18 cellular contexts compared by ENCODE assay signal in genomic region chr9:114375386-114375785, GRCh38. TPM values are rescaled to one million over a fixed set of nuclear protein-coding genes. Genes with fewer than 3 reads are reported as not detected.
DNase-seq lines count a peak whose midpoint lies in the region; ATAC-seq, FAIRE-seq and TF ChIP-seq lines count a peak whose summit lies in the region.
"Had no signal": no experiment of that assay in that cellular context is flagged by ENCODE, and none has a peak within 500 bp of the region (broad histone marks: within the 10 kb centered on the region; RNA-seq: fewer than 3 reads in every experiment).

No MANE protein-coding gene starts in this region.

- DNase-seq in activated naive CD4-positive, alpha-beta T cell treated with Interleukin-2 at 50 U/mL for 16 hours = no peak
- DNase-seq in T-helper 17 cell (no peak), H1 (ENCODE audit: low read depth in 1 of 2, low spot score in 2 of 2) (no peak), gastrocnemius medialis (no peak), nucleus accumbens (lab: John Stamatoyannopoulos, UW) (no peak)
- DNase-seq: cerebellar nuclear complex, foreskin fibroblast, left ventricle myocardium superior, NCI-H1105 had no signal

- no peak for ATAC-seq in T-helper 17 cell
- ATAC-seq in HG02642 (IDR thresholded peaks at IDR 0.05; ENCODE audit: poor library complexity, unreplicated experiment) = no peak
- no peak for ATAC-seq in gastrocnemius medialis
- ATAC-seq in GM18520 (IDR thresholded peaks at IDR 0.05; ENCODE audit: unreplicated experiment) = no peak
- ATAC-seq: left ventricle myocardium superior, Right ventricle myocardium inferior had no signal

- H3K4me1 ChIP-seq in H1 (replicated peaks in 1 of 4; ENCODE audit: control insufficient read depth in 3 of 4, insufficient read depth in 4 of 4, low read length in 3 of 4) (peaks cover 5 to 20% (median 11%) of the 10 kb centered on the region in 4 experiments), gastrocnemius medialis (peaks cover 0 to 5% of the 10 kb centered on the region in 2 donors)
- H3K4me1 ChIP-seq: prostate gland had no signal

- no peak overlapping the region for H3K4ac ChIP-seq in H1 (replicated peaks; ENCODE audit: insufficient read length, low read depth, low read length)

- H3K9ac ChIP-seq in H1 (replicated peaks in 1 of 4; ENCODE audit: extremely low read depth in 1 of 4, low read depth in 3 of 4, low read length in 3 of 4) = no peak overlapping the region

- H3K27me3 Mint-ChIP-seq in activated naive CD4-positive, alpha-beta T cell treated with anti-CD3 and anti-CD28 coated beads, Interleukin-2, amount 50 U/mL, for 24 hours = no peaks in the 10 kb centered on the region
- no peaks in the 10 kb centered on the region for H3K27me3 Mint-ChIP-seq in T-helper 17 cell

- H3K9me3 ChIP-seq in T-helper 17 cell (ENCODE audit: control insufficient read depth, low read length, poor library complexity, severe bottlenecking) (no peaks in the 10 kb centered on the region), H1 (ENCODE audit: insufficient read depth in 2 of 2, low read depth in 1 of 2, low read length in 1 of 2) (no peaks in the 10 kb centered on the region), gastrocnemius medialis (no peaks in the 10 kb centered on the region)
- H3K9me3 ChIP-seq: prostate gland, vagina had no signal

- no peak overlapping the region for H3K56ac ChIP-seq in H1 (replicated peaks; ENCODE audit: insufficient read length, low read depth, low read length)

- H3K27ac ChIP-seq in H1 (ENCODE audit: low read depth, low read length) = no peak overlapping the region
- no peak overlapping the region for H3K27ac ChIP-seq in gastrocnemius medialis
- H3K27ac ChIP-seq: prostate gland had no signal

- H4K5ac ChIP-seq in H1 (ENCODE audit: insufficient read length, low read depth, low read length) = no peak overlapping the region

- TF ChIP-seq POLR2A in H1 (IDR thresholded peaks at IDR 0.05; ENCODE audit: control extremely low read depth in 1 of 2, low read depth in 2 of 2, low read length in 2 of 2) (no peak), gastrocnemius medialis (IDR thresholded peaks at IDR 0.05) (no peak)

- H4K8ac ChIP-seq in H1 (ENCODE audit: extremely low read depth, insufficient read depth, low read length) = no peak overlapping the region

- H3K4me3 ChIP-seq in H1 (ENCODE audit: extremely low read depth in 1 of 4, insufficient read depth in 2 of 4, low read depth in 3 of 4, low read length in 4 of 4) (no peak overlapping the region), gastrocnemius medialis (no peak overlapping the region)
- H3K4me3 ChIP-seq: prostate gland, vagina had no signal

- H2BK12ac ChIP-seq in H1 (ENCODE audit: low read depth, low read length) = 0 out of 2 replicates have a peak overlapping the region, but pooled peaks have one; percentile 68

- H4K91ac ChIP-seq in H1 (replicated peaks; ENCODE audit: insufficient read length, low read length) = peak overlapping the region; percentile 32

- no peak for TF ChIP-seq EP300 in H1 (IDR thresholded peaks at IDR 0.05; ENCODE audit: borderline replicate concordance in 1 of 2, low read depth in 2 of 2, low read length in 2 of 2)

- TF ChIP-seq CTCF in H1 (IDR thresholded peaks at IDR 0.05; ENCODE audit: control extremely low read depth in 1 of 3, insufficient read depth in 1 of 3, low read depth in 1 of 3, low read length in 3 of 3) = no peak
- TF ChIP-seq CTCF in gastrocnemius medialis (IDR thresholded peaks at IDR 0.05 in 4 of 5, conservative IDR thresholded peaks at IDR 0.05 in 1 of 5) = no peak

- H3K36me3 ChIP-seq in H1 (ENCODE audit: control insufficient read depth in 2 of 4, insufficient read depth in 4 of 4, low read length in 3 of 4) = peaks cover 2 to 19% (median 4%) of the 10 kb centered on the region in 4 experiments; a peak in 4 of 8 replicates
- H3K36me3 ChIP-seq in gastrocnemius medialis = no peaks in the 10 kb centered on the region

- no peak overlapping the region for H3K18ac ChIP-seq in H1 (ENCODE audit: extremely low read depth, low read length)

- intact Hi-C loops in gastrocnemius medialis (cut with DNase I; ENCODE audit: low total_unique reads) = no loop called here

- H3K27me3 ChIP-seq in H1 (replicated peaks in 1 of 4; ENCODE audit: control insufficient read depth in 3 of 4, extremely low read depth in 1 of 4, insufficient read depth in 3 of 4, low read length in 3 of 4) = no peaks in the 10 kb centered on the region
- no peaks in the 10 kb centered on the region for H3K27me3 ChIP-seq in gastrocnemius medialis
- H3K27me3 ChIP-seq: vagina had no signal

- no peak overlapping the region for H2BK120ac ChIP-seq in H1 (replicated peaks; ENCODE audit: low read depth, low read length)

- 95% methylated on average over 7 of the region's 7 CpGs; no CpG with 5 or more reads in 1 of the 2 experiments for WGBS in H1 (ENCODE audit: extremely low coverage in 1 of 2, insufficient coverage in 1 of 2, insufficient read length in 1 of 2, insufficient replicate concordance in 2 of 2, low coverage in 1 of 2, low lambda C conversion rate in 2 of 2, missing lambda C conversion rate in 1 of 2), 2 experiments

- no peak overlapping the region for H2BK15ac ChIP-seq in H1 (ENCODE audit: low read length)

- no peak for TF ChIP-seq RAD21 in H1 (IDR thresholded peaks at IDR 0.05 in 1 of 2, conservative IDR thresholded peaks at IDR 0.05 in 1 of 2; ENCODE audit: low read depth in 2 of 2, low read length in 2 of 2)

- H3K27ac Mint-ChIP-seq in activated naive CD4-positive, alpha-beta T cell treated with anti-CD3 and anti-CD28 coated beads, Interleukin-2, amount 50 U/mL, for 24 hours = peak overlapping the region; percentile 88
- peak overlapping the region; percentile 84 for H3K27ac Mint-ChIP-seq in T-helper 17 cell

- H3K4me1 Mint-ChIP-seq in activated naive CD4-positive, alpha-beta T cell treated with anti-CD3 and anti-CD28 coated beads, Interleukin-2, amount 50 U/mL, for 24 hours = peaks cover 93% of the 10 kb centered on the region
- H3K4me1 Mint-ChIP-seq in T-helper 17 cell = peaks cover 78% of the 10 kb centered on the region

- in situ Hi-C loops in gastrocnemius medialis (cut with MboI; ENCODE audit: low sequenced_read_pairs in 4 of 4) = no loop called here

- no peak for FAIRE-seq in H1 (lab: Jason Lieb, UNC)
- FAIRE-seq: D721Med, endometrium had no signal

- no peak overlapping the region for H3K14ac ChIP-seq in H1 (ENCODE audit: insufficient read length)

- H3K79me2 ChIP-seq in H1 (ENCODE audit: control insufficient read depth in 1 of 2, insufficient read depth in 2 of 2, low read length in 2 of 2) = no peaks in the 10 kb centered on the region

- H2AFZ ChIP-seq in H1 (ENCODE audit: low read length) = no peak overlapping the region

- H3K4me3 Mint-ChIP-seq in activated naive CD4-positive, alpha-beta T cell treated with anti-CD3 and anti-CD28 coated beads, Interleukin-2, amount 50 U/mL, for 24 hours = peak overlapping the region; percentile 24
- peak overlapping the region; percentile 86 for H3K4me3 Mint-ChIP-seq in T-helper 17 cell

- peaks cover 5% of the 10 kb centered on the region; the same call in 1 of the 2 replicates for H3K23me2 ChIP-seq in H1 (ENCODE audit: low read depth, low read length)

- H3K4me2 ChIP-seq in H1 (ENCODE audit: insufficient read depth in 1 of 2, low read depth in 2 of 2, low read length in 2 of 2) = no peak overlapping the region

- H3K9me3 Mint-ChIP-seq in activated naive CD4-positive, alpha-beta T cell treated with anti-CD3 and anti-CD28 coated beads, Interleukin-2, amount 50 U/mL, for 24 hours = no peaks in the 10 kb centered on the region

- no peaks in the 10 kb centered on the region for H3K79me1 ChIP-seq in H1 (ENCODE audit: low read depth, low read length)

- H3K23ac ChIP-seq in H1 (ENCODE audit: insufficient read length) = no peak overlapping the region

- POLR2A ChIA-PET in H1 (lab: Charles Lee; ENCODE audit: partially characterized antibody) = interaction anchor here (0.6 to 5.9 kb wide), 2 partner anchors 11 to 18 kb away, joined by 3 to 67 read pairs; partner anchors contain the start of gene AKNA

- CTCF ChIA-PET in H1 (lab: Charles Lee; ENCODE audit: partially characterized antibody) = interaction anchor here (0.9 to 1.0 kb wide), 2 partner anchors 11 to 15 kb away, joined by 3 to 6 read pairs; no protein-coding TSS in a partner anchor

- no peak overlapping the region for H2AK5ac ChIP-seq in H1 (ENCODE audit: low read depth, low read length)

- no peak overlapping the region for H2BK20ac ChIP-seq in H1 (ENCODE audit: low read length)

- peak overlapping the region; percentile 37; the same call in 1 of the 2 replicates for H2BK5ac ChIP-seq in H1 (ENCODE audit: low read depth, low read length)

- H4K20me1 ChIP-seq in H1 (replicated peaks in 1 of 2; ENCODE audit: control insufficient read depth in 1 of 2, insufficient read depth in 2 of 2, low read length in 2 of 2) = peaks cover 0 to 2% of the 10 kb centered on the region in 2 experiments

- H3K36me3 Mint-ChIP-seq in activated naive CD4-positive, alpha-beta T cell treated with anti-CD3 and anti-CD28 coated beads, Interleukin-2, amount 50 U/mL, for 24 hours = peaks cover 23% of the 10 kb centered on the region
- H3K36me3 Mint-ChIP-seq in T-helper 17 cell (ENCODE audit: low read depth) = peaks cover 15% of the 10 kb centered on the region

RNA-seq across cellular contexts. Expression of gene AKNA, which starts 12.4 kb away (rescaled TPM):
- total RNA-seq in T-helper 17 cell = 100 to 1,000 TPM; 263 to 323 TPM
- total RNA-seq in H1 (2021; fragmentation: NEBNext Ultra II Directional; extraction: Animal tissue kit (Norgen Biotek cat#: 25700)) = 25.9 and 27.4 TPM in 2 replicates
- polyA plus RNA-seq in H1 (2011; rRNA removed) = 21.0 and 28.3 TPM in 2 replicates
- 18.3 TPM for polyA plus RNA-seq in H1 (2011; cell fraction: cytosol; rRNA removed)
- 62.7 TPM for polyA plus RNA-seq in H1 (2011; cell fraction: nucleus; rRNA removed)
- polyA plus RNA-seq in H1 (2012, experiment 1 of 2) = 16.3 to 28.1 TPM (median 25.3 TPM) in 4 replicates
- polyA plus RNA-seq in H1 (2012, experiment 2 of 2) = 16.4 TPM
- polyA plus RNA-seq in H1 (2013, experiment 1 of 2) = 16.0 TPM
- 15.2 TPM for polyA plus RNA-seq in H1 (2013, experiment 2 of 2)
- polyA minus RNA-seq in H1 (2011; rRNA and poly(A)+ RNA removed) = 21.8 and 26.9 TPM in 2 replicates
- 32.5 TPM for polyA minus RNA-seq in H1 (2011; cell fraction: cytosol; rRNA and poly(A)+ RNA removed)
- 36.8 TPM for polyA minus RNA-seq in H1 (2011; cell fraction: nucleus; rRNA and poly(A)+ RNA removed)
- 1 to 10 TPM; 2.8 to 5.7 (median 3.8) TPM for total RNA-seq in gastrocnemius medialis

RNA-seq across cellular contexts. Expression of gene ORM2, which starts 45.7 kb away (rescaled TPM):
- not detected for total RNA-seq in T-helper 17 cell
- 0.90 TPM in 1 of 2 replicates, not detected in the other for total RNA-seq in H1 (2021; fragmentation: NEBNext Ultra II Directional; extraction: Animal tissue kit (Norgen Biotek cat#: 25700))
- 0.66 and 1.3 TPM in 2 replicates for polyA plus RNA-seq in H1 (2011; rRNA removed)
- polyA plus RNA-seq in H1 (2011; cell fraction: cytosol; rRNA removed) = 1.1 TPM
- polyA plus RNA-seq in H1 (2011; cell fraction: nucleus; rRNA removed) = 0.17 TPM
- polyA plus RNA-seq in H1 (2012, experiment 1 of 2) = 1.0 to 1.8 TPM (median 1.5 TPM) in 4 replicates
- polyA plus RNA-seq in H1 (2012, experiment 2 of 2) = 0.33 TPM
- 0.24 TPM for polyA plus RNA-seq in H1 (2013, experiment 1 of 2)
- polyA plus RNA-seq in H1 (2013, experiment 2 of 2) = 0.29 TPM
- 0.51 TPM in 1 of 2 replicates, not detected in the other for polyA minus RNA-seq in H1 (2011; rRNA and poly(A)+ RNA removed)
- not detected for polyA minus RNA-seq in H1 (2011; cell fraction: cytosol; rRNA and poly(A)+ RNA removed)
- not detected for polyA minus RNA-seq in H1 (2011; cell fraction: nucleus; rRNA and poly(A)+ RNA removed)
- total RNA-seq in gastrocnemius medialis = 10 to 100 TPM in 1 of 4 donors, 1 to 10 TPM in 1, not detected in 2; 6.3 to 15.6 TPM
- total RNA-seq: left ventricle myocardium superior, myocyte, Right ventricle myocardium inferior, vagina had no signal

RNA-seq across cellular contexts. Expression of gene ORM1, which starts 52.5 kb away (rescaled TPM):
- total RNA-seq in T-helper 17 cell = not detected
- not detected in 2 replicates for total RNA-seq in H1 (2021; fragmentation: NEBNext Ultra II Directional; extraction: Animal tissue kit (Norgen Biotek cat#: 25700))
- 0.32 TPM in 1 of 2 replicates, not detected in the other for polyA plus RNA-seq in H1 (2011; rRNA removed)
- polyA plus RNA-seq in H1 (2011; cell fraction: cytosol; rRNA removed) = not detected
- polyA plus RNA-seq in H1 (2011; cell fraction: nucleus; rRNA removed) = not detected
- polyA plus RNA-seq in H1 (2012, experiment 1 of 2) = not detected in 4 replicates
- not detected for polyA plus RNA-seq in H1 (2012, experiment 2 of 2)
- not detected for polyA plus RNA-seq in H1 (2013, experiment 1 of 2)
- polyA plus RNA-seq in H1 (2013, experiment 2 of 2) = not detected
- not detected in 2 replicates for polyA minus RNA-seq in H1 (2011; rRNA and poly(A)+ RNA removed)
- polyA minus RNA-seq in H1 (2011; cell fraction: cytosol; rRNA and poly(A)+ RNA removed) = not detected
- polyA minus RNA-seq in H1 (2011; cell fraction: nucleus; rRNA and poly(A)+ RNA removed) = not detected
- 10 to 100 TPM in 2 of 4 donors, not detected in 2; 33.5 to 92.8 TPM for total RNA-seq in gastrocnemius medialis
- total RNA-seq: left ventricle myocardium superior, myocyte, prostate gland, vagina had no signal
